In genomic region chr9:75201480-75202209, GRCh38 we compare ENCODE assay signal across 31 cellular contexts.
"Had no signal": no experiment of that assay in that cellular context is flagged by ENCODE, and none has a peak within 500 bp of the region (broad histone marks: within the 10 kb centered on the region; RNA-seq: fewer than 3 reads in every experiment).

No MANE protein-coding gene starts in this region.

- H3K9me3 ChIP-seq: ascending aorta had no signal

- ATAC-seq: activated CD4-positive, alpha-beta T cell treated with anti-CD3 and anti-CD28 coated beads for 36 hours; activated CD8-positive, alpha-beta memory T cell treated with anti-CD3 and anti-CD28 coated beads, Interleukin-2, amount 10 ng/mL, durations not matched to agents 7 days and 5 days; activated CD8-positive, alpha-beta T cell treated with anti-CD3 and anti-CD28 coated beads, Interleukin-2, amount 10 ng/mL, durations not matched to agents 7 days and 5 days; WTC11 had no signal

- H3K4me1 Mint-ChIP-seq: activated CD4-positive, alpha-beta T cell treated with anti-CD3 and anti-CD28 coated beads, Interleukin-2, amount 10 ng/mL, durations not matched to agents 7 days and 5 days; activated CD8-positive, alpha-beta memory T cell treated with anti-CD3 and anti-CD28 coated beads, Interleukin-2, amount 10 ng/mL, durations not matched to agents 7 days and 5 days; activated naive CD4-positive, alpha-beta T cell treated with anti-CD3 and anti-CD28 coated beads, Interleukin-2, amount 10 ng/mL, durations not matched to agents 7 days and 5 days; central memory CD8-positive, alpha-beta T cell had no signal

- H3K9me3 Mint-ChIP-seq: activated CD4-positive, alpha-beta memory T cell treated with anti-CD3 and anti-CD28 coated beads, Interleukin-2, amount 10 ng/mL, durations not matched to agents 7 days and 5 days; activated CD4-positive, alpha-beta T cell treated with anti-CD3 and anti-CD28 coated beads, Interleukin-2, amount 10 ng/mL, durations not matched to agents 7 days and 5 days; activated naive CD4-positive, alpha-beta T cell treated with anti-CD3 and anti-CD28 coated beads, Interleukin-2, amount 10 ng/mL, durations not matched to agents 7 days and 5 days; activated naive CD4-positive, alpha-beta T cell treated with anti-CD3 and anti-CD28 coated beads, Interleukin-2, amount 50 U/mL, for 24 hours; activated T-cell treated with anti-CD3 and anti-CD28 coated beads, Interleukin-2, amount 50 U/mL, for 24 hours; activated T-helper 2 cell treated with anti-CD3 and anti-CD28 coated beads, Interferon-gamma antibody, Interleukin-2, Interleukin-4, amounts not matched to agents 10 μg/mL and 5 μg/mL and 100 μg/mL, durations not matched to agents 14 hours and 24 hours and 36 hours; central memory CD8-positive, alpha-beta T cell; T-cell; T-helper 2 cell treated with Interferon-gamma antibody and Interleukin-4, amounts not matched to agents 5 μg/mL and 100 μg/mL, for 36 hours had no signal

- H3K27me3 Mint-ChIP-seq: activated CD4-positive, alpha-beta memory T cell treated with anti-CD3 and anti-CD28 coated beads, Interleukin-2, amount 10 ng/mL, durations not matched to agents 7 days and 5 days; activated CD4-positive, alpha-beta T cell treated with anti-CD3 and anti-CD28 coated beads for 36 hours; activated CD4-positive, alpha-beta T cell treated with anti-CD3 and anti-CD28 coated beads, Interleukin-2, amount 10 ng/mL, durations not matched to agents 7 days and 5 days; activated CD8-positive, alpha-beta memory T cell treated with anti-CD3 and anti-CD28 coated beads, Interleukin-2, amount 10 ng/mL, durations not matched to agents 7 days and 5 days; activated naive CD4-positive, alpha-beta T cell treated with anti-CD3 and anti-CD28 coated beads, Interleukin-2, amount 10 ng/mL, durations not matched to agents 7 days and 5 days; activated naive CD4-positive, alpha-beta T cell treated with anti-CD3 and anti-CD28 coated beads, Interleukin-2, amount 50 U/mL, for 24 hours; activated naive CD8-positive, alpha-beta T cell; activated T-cell treated with anti-CD3 and anti-CD28 coated beads, Interleukin-2, amount 50 U/mL, for 24 hours; central memory CD8-positive, alpha-beta T cell; T-cell had no signal

- H3K27ac ChIP-seq: ascending aorta, cardiac muscle cell, WERI-Rb-1 had no signal

- H3K36me3 Mint-ChIP-seq: activated CD8-positive, alpha-beta memory T cell treated with anti-CD3 and anti-CD28 coated beads, Interleukin-2, amount 10 ng/mL, durations not matched to agents 7 days and 5 days; activated naive CD4-positive, alpha-beta T cell treated with anti-CD3 and anti-CD28 coated beads, Interleukin-2, amount 10 ng/mL, durations not matched to agents 7 days and 5 days; activated naive CD4-positive, alpha-beta T cell treated with anti-CD3 and anti-CD28 coated beads, Interleukin-2, amount 50 U/mL, for 24 hours; activated naive CD8-positive, alpha-beta T cell; brain; T-cell; WTC11 had no signal

- H3K27ac Mint-ChIP-seq: activated CD4-positive, alpha-beta memory T cell treated with anti-CD3 and anti-CD28 coated beads, Interleukin-2, amount 10 ng/mL, durations not matched to agents 7 days and 5 days; activated CD4-positive, alpha-beta T cell treated with anti-CD3 and anti-CD28 coated beads for 36 hours; activated CD4-positive, alpha-beta T cell treated with anti-CD3 and anti-CD28 coated beads, Interleukin-2, amount 10 ng/mL, durations not matched to agents 7 days and 5 days; activated CD8-positive, alpha-beta memory T cell treated with anti-CD3 and anti-CD28 coated beads, Interleukin-2, amount 10 ng/mL, durations not matched to agents 7 days and 5 days; activated CD8-positive, alpha-beta T cell treated with anti-CD3 and anti-CD28 coated beads, Interleukin-2, amount 10 ng/mL, durations not matched to agents 7 days and 5 days; activated naive CD4-positive, alpha-beta T cell treated with anti-CD3 and anti-CD28 coated beads, Interleukin-2, amount 10 ng/mL, durations not matched to agents 7 days and 5 days; activated naive CD4-positive, alpha-beta T cell treated with anti-CD3 and anti-CD28 coated beads, Interleukin-2, amount 50 U/mL, for 24 hours; activated naive CD8-positive, alpha-beta T cell; activated T-cell treated with anti-CD3 and anti-CD28 coated beads, Interleukin-2, amount 50 U/mL, for 24 hours; activated T-helper 2 cell treated with anti-CD3 and anti-CD28 coated beads, Interferon-gamma antibody, Interleukin-2, Interleukin-4, amounts not matched to agents 10 μg/mL and 5 μg/mL and 100 μg/mL, durations not matched to agents 14 hours and 24 hours and 36 hours; brain; T-cell; T-helper 2 cell treated with Interferon-gamma antibody and Interleukin-4, amounts not matched to agents 5 μg/mL and 100 μg/mL, for 36 hours; WTC11 had no signal

- H3K4me3 ChIP-seq: ascending aorta, cardiac muscle cell had no signal

- H3K27me3 ChIP-seq: ascending aorta, cardiac muscle cell had no signal

- DNase-seq: activated CD4-positive, alpha-beta memory T cell treated with anti-CD3 and anti-CD28 coated beads, Interleukin-2, amount 10 ng/mL, durations not matched to agents 7 days and 5 days; activated CD4-positive, alpha-beta T cell treated with anti-CD3 and anti-CD28 coated beads for 1 hour; activated CD4-positive, alpha-beta T cell treated with anti-CD3 and anti-CD28 coated beads for 36 hours; activated CD4-positive, alpha-beta T cell treated with anti-CD3 and anti-CD28 coated beads for 48 hours; activated CD4-positive, alpha-beta T cell treated with anti-CD3 and anti-CD28 coated beads, Interleukin-2, amount 50 U/mL, for 48 hours; activated CD4-positive, CD25-positive, alpha-beta regulatory T cell; activated CD8-positive, alpha-beta memory T cell treated with anti-CD3 and anti-CD28 coated beads for 24 hours; activated CD8-positive, alpha-beta memory T cell treated with anti-CD3 and anti-CD28 coated beads, Interleukin-2, amount 10 ng/mL, durations not matched to agents 7 days and 5 days; activated CD8-positive, alpha-beta memory T cell treated with anti-CD3 and anti-CD28 coated beads, Interleukin-2, amount 50 U/mL, for 48 hours; activated effector memory CD4-positive, alpha-beta T cell treated with Interleukin-2 at 50 U/mL for 16 hours; activated gamma-delta T cell; activated naive CD4-positive, alpha-beta T cell treated with anti-CD3 and anti-CD28 coated beads, Interleukin-2, amount 10 ng/mL, durations not matched to agents 7 days and 5 days; activated naive CD4-positive, alpha-beta T cell treated with Interleukin-2 at 50 U/mL for 16 hours; activated T-cell treated with anti-CD3 and anti-CD28 coated beads, Interleukin-2, amount 50 U/mL, for 24 hours; activated T-cell treated with anti-CD3 and anti-CD28 coated beads, Interleukin-2, amount 50 U/mL, for 48 hours; amygdala; cerebellar nuclear complex; T-helper 9 cell; WERI-Rb-1 had no signal

- H3K4me3 Mint-ChIP-seq: activated CD4-positive, alpha-beta memory T cell treated with anti-CD3 and anti-CD28 coated beads, Interleukin-2, amount 10 ng/mL, durations not matched to agents 7 days and 5 days; activated CD4-positive, alpha-beta T cell treated with anti-CD3 and anti-CD28 coated beads for 36 hours; activated CD4-positive, alpha-beta T cell treated with anti-CD3 and anti-CD28 coated beads, Interleukin-2, amount 10 ng/mL, durations not matched to agents 7 days and 5 days; activated CD8-positive, alpha-beta memory T cell treated with anti-CD3 and anti-CD28 coated beads, Interleukin-2, amount 10 ng/mL, durations not matched to agents 7 days and 5 days; activated CD8-positive, alpha-beta T cell treated with anti-CD3 and anti-CD28 coated beads, Interleukin-2, amount 10 ng/mL, durations not matched to agents 7 days and 5 days; activated naive CD4-positive, alpha-beta T cell treated with anti-CD3 and anti-CD28 coated beads, Interleukin-2, amount 10 ng/mL, durations not matched to agents 7 days and 5 days; activated naive CD4-positive, alpha-beta T cell treated with anti-CD3 and anti-CD28 coated beads, Interleukin-2, amount 50 U/mL, for 24 hours; activated naive CD8-positive, alpha-beta T cell; activated T-cell treated with anti-CD3 and anti-CD28 coated beads, Interleukin-2, amount 50 U/mL, for 24 hours; brain; central memory CD8-positive, alpha-beta T cell; T-cell; T-helper 2 cell treated with Interferon-gamma antibody and Interleukin-4, amounts not matched to agents 5 μg/mL and 100 μg/mL, for 36 hours; WTC11 had no signal

- H3K36me3 ChIP-seq: ascending aorta, cardiac muscle cell, WERI-Rb-1 had no signal
